Comparison of ENCODE assay signal across 9 cellular contexts in the genomic region with DNA sequence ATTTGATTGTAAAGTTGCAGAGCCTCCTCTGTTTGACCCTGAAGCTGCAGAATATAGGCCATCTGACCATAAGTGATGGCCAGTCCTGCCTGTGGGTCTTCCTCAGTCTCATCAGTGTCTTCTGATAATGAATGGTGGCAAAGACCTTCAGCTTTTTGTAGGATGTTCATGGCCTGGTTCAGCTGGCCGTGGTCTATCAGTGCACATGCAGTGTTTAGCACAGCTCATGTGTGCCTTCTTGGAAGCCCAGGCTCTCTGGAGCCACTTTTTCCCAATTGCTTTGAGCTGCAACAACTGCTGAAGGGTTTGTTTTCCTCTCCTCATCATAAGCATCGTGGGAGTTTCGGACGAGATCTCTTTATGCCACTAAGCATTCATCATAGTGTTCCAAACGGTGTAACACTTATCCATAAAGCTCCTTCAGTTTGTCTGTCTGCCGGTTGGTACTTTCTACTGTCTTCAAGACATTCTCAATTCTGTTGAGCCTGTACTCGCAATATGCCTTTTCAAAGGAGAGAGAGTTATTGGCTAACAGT.
DNase-seq lines count a peak whose midpoint lies in the region; ATAC-seq and TF ChIP-seq lines count a peak whose summit lies in the region.
"Had no signal": no experiment of that assay in that cellular context is flagged by ENCODE, and none has a peak within 500 bp of the region (broad histone marks: within the 10 kb centered on the region; RNA-seq: fewer than 3 reads in every experiment).

No MANE protein-coding gene starts in this region.

- H3K79me2 ChIP-seq in OCI-LY7 (ENCODE audit: insufficient read depth, low read depth, low read length) = peaks cover 53% of the 10 kb centered on the region

- no peak for DNase-seq in CD4-positive, alpha-beta T cell
- DNase-seq in OCI-LY7 (ENCODE audit: low spot score) (no peak), left lung (no peak), coronary artery (ENCODE audit: low spot score) (no peak), 8988T (no peak), HFFc6 (no peak)
- DNase-seq in stimulated activated CD4-positive, alpha-beta T cell treated with anti-CD3 and anti-CD28 coated beads, Interleukin-4, amount 100 ng/mL, for 4 hours = no peak
- DNase-seq: activated CD4-positive, alpha-beta T cell treated with anti-CD3 and anti-CD28 coated beads, Interleukin-2, amount 50 U/mL, for 4 hours had no signal

- H3K36me3 ChIP-seq in OCI-LY7 (ENCODE audit: insufficient read depth, low read length) (peaks cover 26% of the 10 kb centered on the region), left lung (peaks cover 0 to 4% of the 10 kb centered on the region in 2 donors)

- CTCF ChIA-PET in CD4-positive, alpha-beta T cell (lab: Charles Lee) = interaction anchor here (1.6 kb wide), 1 partner anchor 21 kb away, joined by 7 read pairs; no protein-coding TSS in a partner anchor
- CTCF ChIA-PET in OCI-LY7 (lab: Charles Lee; ENCODE audit: unreplicated experiment) = interaction anchor here (0.6 kb wide), 1 partner anchor 219 kb away, joined by 3 read pairs; no protein-coding TSS in a partner anchor

- H3K4me1 ChIP-seq in OCI-LY7 (ENCODE audit: insufficient read depth, low read length, poor library complexity, severe bottlenecking) (peaks cover 42% of the 10 kb centered on the region), left lung (peaks cover 0 to 13% of the 10 kb centered on the region in 2 donors)

- H3K27me3 Mint-ChIP-seq in CD4-positive, alpha-beta T cell = no peaks in the 10 kb centered on the region
- H3K27me3 Mint-ChIP-seq in HFFc6 (ENCODE audit: insufficient read depth) = no peaks in the 10 kb centered on the region

- no peak for TF ChIP-seq CTCF in CD4-positive, alpha-beta T cell (IDR thresholded peaks at IDR 0.05)
- TF ChIP-seq CTCF in OCI-LY7 (conservative IDR thresholded peaks at IDR 0.05; ENCODE audit: low read length) = no peak
- TF ChIP-seq CTCF in left lung (IDR thresholded peaks at IDR 0.05) = no peak
- no peak for TF ChIP-seq CTCF in coronary artery (IDR thresholded peaks at IDR 0.05)
- TF ChIP-seq CTCF in HFFc6 (IDR thresholded peaks at IDR 0.05) = no peak

- H3K36me3 Mint-ChIP-seq in CD4-positive, alpha-beta T cell (ENCODE audit: low read depth) = peaks cover 14% of the 10 kb centered on the region
- H3K36me3 Mint-ChIP-seq in HFFc6 (ENCODE audit: low read depth) = peaks cover 5% of the 10 kb centered on the region

- H2AFZ ChIP-seq in OCI-LY7 (ENCODE audit: low read length) = peak overlapping the region; percentile 2; the same call in 1 of the 2 replicates

- no peaks in the 10 kb centered on the region for H3K27me3 ChIP-seq in CD4-positive, alpha-beta T cell (ENCODE audit: control insufficient read depth, insufficient read depth, low read length)
- no peaks in the 10 kb centered on the region for H3K27me3 ChIP-seq in left lung

- peak; percentile 29 for ATAC-seq in CD4-positive, alpha-beta T cell (ENCODE audit: poor library complexity)
- ATAC-seq in GM19452 (IDR thresholded peaks at IDR 0.05; ENCODE audit: unreplicated experiment) = peak; percentile 24
- peak; percentile 24 for ATAC-seq in left lung

- H3K4me3 ChIP-seq in OCI-LY7 (ENCODE audit: low read depth, low read length, poor library complexity, severe bottlenecking) (peak overlapping the region; percentile 44), left lung (no peak overlapping the region), coronary artery (no peak overlapping the region)

- peaks cover 39% of the 10 kb centered on the region for H3K4me1 Mint-ChIP-seq in CD4-positive, alpha-beta T cell (ENCODE audit: low read depth)
- H3K4me1 Mint-ChIP-seq in HFFc6 (ENCODE audit: low read depth) = peaks cover 10% of the 10 kb centered on the region

- H3K27ac Mint-ChIP-seq in CD4-positive, alpha-beta T cell = peak overlapping the region; percentile 61
- no peak overlapping the region; the same call in 1 of the 2 replicates for H3K27ac Mint-ChIP-seq in HFFc6

- intact Hi-C loops in CD4-positive, alpha-beta T cell (cut with DNase I, micrococcal nuclease) = no loop called here
- intact Hi-C loops in OCI-LY7 (cut with micrococcal nuclease; ENCODE audit: unreplicated experiment) (loop anchor here (2.0 kb wide), 1 partner anchor 49 kb away; no protein-coding TSS in a partner anchor), left lung (cut with DNase I) (no loop called here)

- H3K9me3 ChIP-seq in CD4-positive, alpha-beta T cell (ENCODE audit: control insufficient read depth, low read length) = no peaks in the 10 kb centered on the region
- H3K9me3 ChIP-seq in OCI-LY7 (ENCODE audit: low read length) = no peaks in the 10 kb centered on the region; the same call in 1 of the 2 replicates
- no peaks in the 10 kb centered on the region for H3K9me3 ChIP-seq in left lung

- H3K9me3 Mint-ChIP-seq in CD4-positive, alpha-beta T cell = no peaks in the 10 kb centered on the region
- peaks cover 4% of the 10 kb centered on the region for H3K9me3 Mint-ChIP-seq in HFFc6

- peak overlapping the region; percentile 82 for H3K4me2 ChIP-seq in OCI-LY7 (ENCODE audit: low read length)

- BruUV-seq in OCI-LY7 (replicated peaks; lab: Mats Ljungman, UMichigan) = no TSS peak

- H3K27ac ChIP-seq in CD4-positive, alpha-beta T cell (ENCODE audit: low read depth, low read length) = no peak overlapping the region
- H3K27ac ChIP-seq in OCI-LY7 (ENCODE audit: low read depth, low read length, poor library complexity, severe bottlenecking) = peak overlapping the region; percentile 77
- peak overlapping the region; percentile 21 to 40 for H3K27ac ChIP-seq in left lung
- no peak overlapping the region for H3K27ac ChIP-seq in coronary artery

- POLR2A ChIA-PET in CD4-positive, alpha-beta T cell (lab: Charles Lee) = interaction anchor here (1.0 to 1.1 kb wide), 2 partner anchors 9 to 29 kb away, joined by 5 to 6 read pairs; no protein-coding TSS in a partner anchor
- POLR2A ChIA-PET in OCI-LY7 (lab: Charles Lee) = interaction anchor here (0.6 to 1.5 kb wide), 5 partner anchors 8 to 49 kb away, joined by 4 to 9 read pairs (median 4); no protein-coding TSS in a partner anchor

- H4K20me1 ChIP-seq in OCI-LY7 (ENCODE audit: insufficient read depth, low read length) = 0 out of 2 replicates have a peak, but pooled peaks cover 7% of the 10 kb centered on the region

- H3K9me2 ChIP-seq in OCI-LY7 (ENCODE audit: insufficient read depth, low read length) = no peaks in the 10 kb centered on the region

- H3K4me3 Mint-ChIP-seq in CD4-positive, alpha-beta T cell = peak overlapping the region; percentile 0
- no peak overlapping the region for H3K4me3 Mint-ChIP-seq in HFFc6

Comparison
In these comparisons a context has a peak if more than half of its experiments do, and no peak if none do; other contexts are left out.
1. H3K27ac ChIP-seq: peak in OCI-LY7 (single experiment) and left lung (2 of 2); none in CD4-positive, alpha-beta T cell (single experiment) and coronary artery (0 of 2).
2. Peak in every context shown above with its lines, with median percentiles within 50 percentile points of each other: ATAC-seq.